ENCODE assay signal across 9 cellular contexts in the genomic region with DNA sequence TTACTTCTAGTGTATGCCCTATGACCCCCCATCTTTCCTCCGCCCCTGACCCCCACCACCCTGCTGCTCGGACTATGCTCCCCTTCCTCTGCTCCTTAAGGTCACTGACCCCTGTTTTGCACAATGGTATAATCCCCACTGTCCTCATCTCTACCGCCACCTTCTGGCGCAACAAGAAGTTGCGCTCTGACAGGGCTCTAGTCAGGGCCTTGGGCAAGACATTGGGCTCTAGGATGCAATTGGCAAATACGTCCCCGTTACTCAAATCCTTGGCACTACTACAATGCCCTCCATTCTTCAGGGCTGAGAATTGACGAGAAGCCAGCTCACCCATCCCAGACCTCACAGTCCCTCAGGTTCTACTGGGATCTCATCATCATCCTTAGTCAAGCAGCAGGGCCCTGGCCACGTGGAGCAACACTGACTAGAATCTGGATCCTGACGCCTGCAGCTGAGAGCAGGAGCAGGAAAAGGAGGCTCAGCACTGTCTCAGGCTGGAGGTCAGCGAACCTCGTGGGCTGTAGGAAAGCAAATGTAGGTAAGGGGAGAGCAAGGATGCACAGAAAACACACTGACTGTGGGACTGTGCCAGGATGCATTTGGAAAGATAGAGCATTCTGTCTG. TPM values are rescaled to one million over a fixed set of nuclear protein-coding genes. Genes with fewer than 3 reads are reported as not detected.
A peak's percentile ranks its signal among the peaks of the same experiment; 100 is the strongest.
DNase-seq lines count a peak whose midpoint lies in the region; ATAC-seq and TF ChIP-seq lines count a peak whose summit lies in the region.
"Had no signal": no experiment of that assay in that cellular context is flagged by ENCODE, and none has a peak within 500 bp of the region (broad histone marks: within the 10 kb centered on the region; RNA-seq: fewer than 3 reads in every experiment).

No MANE protein-coding gene starts in this region.

- TF ChIP-seq POLR2A in NB4 (IDR thresholded peaks at IDR 0.05; ENCODE audit: extremely low read depth, insufficient read length) = no peak

- H3K27me3 ChIP-seq in brain microvascular endothelial cell (replicated peaks) = no peaks in the 10 kb centered on the region
- H3K27me3 ChIP-seq: breast epithelium had no signal

- peak; percentile 78 for TF ChIP-seq CTCF in 22Rv1 (IDR thresholded peaks at IDR 0.05)
- peak; percentile 83 for TF ChIP-seq CTCF in GM13977 (IDR thresholded peaks at IDR 0.05; ENCODE audit: extremely low read depth, insufficient read depth, missing control alignments)
- TF ChIP-seq CTCF in NB4 (IDR thresholded peaks at IDR 0.05; ENCODE audit: low read depth, low read length) = peak; percentile 81
- peak; percentile 54 for TF ChIP-seq CTCF in brain microvascular endothelial cell (IDR thresholded peaks at IDR 0.05; ENCODE audit: low read depth, low read length, missing control alignments)

- intact Hi-C loops in sciatic nerve (cut with DNase I) = no loop called here

- in situ Hi-C loops in GM13977 (cut with MboI; ENCODE audit: low pct_unique_long_range_greater_than_20kb, low sequenced_read_pairs, unreplicated experiment) = loop anchor here (10.0 kb wide), 1 partner anchor 70 kb away; no protein-coding TSS in a partner anchor
- in situ Hi-C loops in brain microvascular endothelial cell (cut with HindIII; ENCODE audit: low pct_ligation_motif_present, low sequenced_read_pairs) = no loop called here

- peak; percentile 68 for ATAC-seq in HG02610 (IDR thresholded peaks at IDR 0.05; ENCODE audit: unreplicated experiment)
- ATAC-seq in sciatic nerve = no peak

- H3K27ac ChIP-seq in 22Rv1 (no peak overlapping the region), brain microvascular endothelial cell (no peak overlapping the region)
- H3K27ac ChIP-seq: breast epithelium had no signal

- no peaks in the 10 kb centered on the region for H3K36me3 ChIP-seq in brain microvascular endothelial cell (replicated peaks)
- H3K36me3 ChIP-seq: breast epithelium had no signal

- H3K4me3 ChIP-seq in NB4 (ENCODE audit: low read depth, low read length) = no peak overlapping the region
- no peak overlapping the region for H3K4me3 ChIP-seq in brain microvascular endothelial cell (ENCODE audit: low read depth, low read length)
- H3K4me3 ChIP-seq: breast epithelium had no signal

- DNase-seq in GM13977 (ENCODE audit: low spot score) = peak; percentile 73
- DNase-seq in NB4 (ENCODE audit: low read depth) = peak; percentile 62
- no peak for DNase-seq in brain microvascular endothelial cell
- peak; percentile 33 for DNase-seq in mesenteric fat pad (ENCODE audit: low spot score)
- DNase-seq in sciatic nerve (ENCODE audit: low spot score) = no peak
- no peak for DNase-seq in DMS153 (lab: John Stamatoyannopoulos, UW)

RNA-seq across cellular contexts. Expression of gene LRIT2, which starts 10.6 kb away (rescaled TPM):
- not detected for total RNA-seq in mesenteric fat pad
- total RNA-seq in sciatic nerve = not detected
- total RNA-seq: breast epithelium had no signal

RNA-seq across cellular contexts. Expression of gene CDHR1, which starts 20.4 kb away (rescaled TPM):
- 0.35 TPM for total RNA-seq in mesenteric fat pad
- total RNA-seq in sciatic nerve = 2.0 TPM

RNA-seq across cellular contexts. Expression of gene LRIT1, which starts 26.6 kb away (rescaled TPM):
- total RNA-seq in mesenteric fat pad (not detected), sciatic nerve (not detected)
- total RNA-seq: breast epithelium had no signal

RNA-seq across cellular contexts. Expression of gene RGR, which starts 30.1 kb away (rescaled TPM):
- total RNA-seq in mesenteric fat pad (not detected), sciatic nerve (2.4 TPM)

RNA-seq across cellular contexts. Expression of gene GPR15LG, which starts 41.1 kb away (rescaled TPM):
- total RNA-seq in mesenteric fat pad (not detected), sciatic nerve (not detected)

Comparison
In these comparisons a context has a peak if more than half of its experiments do, and no peak if none do; other contexts are left out.
1. DNase-seq: peak in GM13977 (single experiment), NB4 (single experiment) and mesenteric fat pad (single experiment); none in brain microvascular endothelial cell (single experiment), sciatic nerve (single experiment) and DMS153 (single experiment).
2. Peak in every context shown above with its lines, with median percentiles within 50 percentile points of each other: CTCF ChIP-seq.